In the genomic region with DNA sequence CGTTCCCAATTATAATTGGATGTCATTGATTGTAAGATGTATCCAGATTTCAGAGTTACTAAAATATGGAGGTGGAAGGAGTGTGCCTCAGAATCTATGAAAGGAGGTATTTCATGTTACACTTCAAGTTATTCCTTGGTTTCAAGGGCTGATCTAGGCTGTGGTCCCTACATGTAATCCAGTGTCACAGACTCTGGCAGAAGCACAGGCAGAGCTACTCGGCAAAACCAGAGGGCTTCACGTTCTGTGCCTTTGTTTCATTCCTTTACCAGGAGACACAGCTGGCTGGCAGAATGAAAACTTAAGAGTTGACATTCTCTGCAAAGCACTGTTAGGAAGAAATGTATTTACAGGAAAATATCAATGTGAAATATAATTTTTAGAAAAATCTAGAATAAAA, we compare ENCODE assay signal across 26 cellular contexts.
"Had no signal": no experiment of that assay in that cellular context is flagged by ENCODE, and none has a peak within 500 bp of the region (broad histone marks: within the 10 kb centered on the region; RNA-seq: fewer than 3 reads in every experiment).

No MANE protein-coding gene starts in this region.

- H3K36me3 ChIP-seq: neutrophil, pancreas, prostate gland, right lobe of liver, sigmoid colon, thoracic aorta, thyroid gland, upper lobe of left lung had no signal

- H3K4me1 ChIP-seq: prostate gland, vagina had no signal

- H3K27ac ChIP-seq: neutrophil, pancreas, prostate gland, right lobe of liver, sigmoid colon, stomach, thoracic aorta, thyroid gland, tibial nerve, upper lobe of left lung, vagina had no signal

- ATAC-seq: naive thymus-derived CD8-positive, alpha-beta T cell; natural killer cell treated with Interleukin-12 subunit alpha and Interleukin-12 subunit beta and Interleukin-15 and Interleukin-18, amount 100 ng/mL, for 72 hours; pancreas; right cardiac atrium; right lobe of liver; stimulated activated effector memory CD8-positive, alpha-beta T cell treated with anti-CD3 and anti-CD28 coated beads, Interleukin-12 subunit alpha, Interleukin-12 subunit beta, amount 100 ng/mL, for 72 hours; stimulated activated naive B cell treated with anti-CD40 and anti-IgM and Interleukin-4, amounts not matched to agents 10 μg/mL and 1 μg/mL and 100 μg/mL, for 72 hours had no signal

- H3K9me3 ChIP-seq: neutrophil, pancreas, prostate gland, right lobe of liver, sigmoid colon, stomach, thoracic aorta, thyroid gland, tibial nerve, upper lobe of left lung, vagina had no signal

- H3K4me3 ChIP-seq: pancreas, prostate gland, right lobe of liver, sigmoid colon, stomach, thoracic aorta, thyroid gland, tibial nerve, upper lobe of left lung, vagina had no signal

- H3K27me3 ChIP-seq: neutrophil, pancreas, right lobe of liver, sigmoid colon, stomach, thyroid gland, tibial nerve, upper lobe of left lung, vagina had no signal

- DNase-seq: naive thymus-derived CD8-positive, alpha-beta T cell; nephron progenitor cell; nucleus accumbens; pancreas; retina; right cardiac atrium; right lobe of liver; sigmoid colon; small intestine; stimulated activated CD4-positive, alpha-beta T cell treated with anti-CD3 and anti-CD28 coated beads, Interleukin-15, amount 100 ng/mL, for 24 hours; stimulated activated CD4-positive, alpha-beta T cell treated with anti-CD3 and anti-CD28 coated beads, Interleukin-2, amount 100 ng/mL, for 24 hours; stimulated activated CD4-positive, alpha-beta T cell treated with anti-CD3 and anti-CD28 coated beads, Interleukin-2, amount 100 ng/mL, for 48 hours; stimulated activated CD4-positive, alpha-beta T cell treated with anti-CD3 and anti-CD28 coated beads, Interleukin-4, amount 100 ng/mL, for 24 hours; stimulated activated naive B cell treated with anti-CD40 and anti-IgM and Interleukin-4, amounts not matched to agents 10 μg/mL and 1 μg/mL and 100 μg/mL, for 72 hours; stimulated activated naive CD4-positive, alpha-beta T cell treated with Interleukin-2 at 50 U/mL for 16 hours; stomach; thyroid gland; trophoblast cell; upper lobe of left lung had no signal
